ENCODE assay signal across 12 cellular contexts in the genomic region with DNA sequence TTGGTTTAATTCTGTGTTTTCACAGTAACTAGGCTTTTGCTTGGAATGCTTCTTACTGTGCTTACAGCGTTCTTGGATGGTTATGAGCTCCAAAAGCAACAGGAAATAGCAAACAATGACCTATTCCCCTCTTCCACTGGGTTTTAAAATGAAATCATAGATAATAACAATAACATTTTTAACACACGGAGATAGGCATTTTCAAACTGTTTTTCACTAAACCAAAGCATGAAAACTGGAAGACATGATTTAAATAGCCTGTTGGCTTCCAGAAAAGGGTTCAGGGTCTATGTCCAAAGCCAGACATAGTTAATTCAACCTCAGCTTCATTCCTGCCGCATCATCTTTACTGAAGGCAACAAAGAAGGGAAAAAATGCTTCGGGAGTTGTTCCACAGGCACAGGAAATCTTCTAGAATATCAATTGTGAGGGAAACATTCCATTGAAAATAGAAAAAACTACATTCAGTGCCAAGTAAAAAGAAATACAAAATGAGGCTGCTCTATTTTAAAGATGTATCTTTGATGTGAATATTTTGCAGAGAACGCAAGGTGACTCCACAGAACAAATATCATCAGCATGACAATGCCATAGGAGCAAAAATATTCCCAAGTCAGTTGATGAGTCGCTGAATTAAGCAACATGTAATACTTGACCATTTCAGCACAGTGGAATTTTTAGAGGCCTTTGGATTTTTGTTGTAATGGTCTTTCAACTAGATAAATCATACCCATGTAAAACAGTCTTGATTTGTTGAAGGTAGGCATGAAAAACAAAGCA.
DNase-seq lines count a peak whose midpoint lies in the region; TF ChIP-seq lines count a peak whose summit lies in the region.
"Had no signal": no experiment of that assay in that cellular context is flagged by ENCODE, and none has a peak within 500 bp of the region (broad histone marks: within the 10 kb centered on the region; RNA-seq: fewer than 3 reads in every experiment).

No MANE protein-coding gene starts in this region.

- TF ChIP-seq POLR2A in sigmoid colon (IDR thresholded peaks at IDR 0.05), result no peak

- H3K27ac ChIP-seq in sigmoid colon, result peak overlapping the region; percentile 38 to 76 (median 61)

- peaks cover 0 to 21% (median 12%) of the 10 kb centered on the region in 4 donors for H3K4me1 ChIP-seq in sigmoid colon

- no peak for TF ChIP-seq EP300 in sigmoid colon (IDR thresholded peaks at IDR 0.05)

- peaks cover 44 to 97% (median 55%) of the 10 kb centered on the region in 4 donors for H3K36me3 ChIP-seq in sigmoid colon

- H3K4me3 ChIP-seq in astrocyte of the cerebellum (ENCODE audit: low read depth, low read length), result no peak overlapping the region
- H3K4me3 ChIP-seq in sigmoid colon, result no peak overlapping the region
- H3K4me3 ChIP-seq: smooth muscle cell had no signal

- WGBS in sigmoid colon, 2 donors, result 76 to 85% methylated on average over 6 of the region's 6 CpGs

- DNase-seq in EL (peak; percentile 73), astrocyte of the cerebellum (ENCODE audit: low read depth) (peak; percentile 65), glomerular visceral epithelial cell (ENCODE audit: extremely low spot score) (peak; percentile 27), sigmoid colon (no peak), NCI-H82 treated with DMSO at 0.1 percent for 48 hours (lab: John Stamatoyannopoulos, UW; ENCODE audit: unreplicated experiment) (no peak), NCI-H128 (lab: John Stamatoyannopoulos, UW; ENCODE audit: unreplicated experiment) (no peak), DMS 273 treated with DMSO at 0.1 percent for 48 hours (lab: John Stamatoyannopoulos, UW) (no peak), HK-2 (ENCODE audit: unreplicated experiment) (no peak)
- DNase-seq: activated CD4-positive, alpha-beta T cell treated with anti-CD3 and anti-CD28 coated beads for 36 hours; activated naive CD8-positive, alpha-beta T cell treated with anti-CD3 and anti-CD28 coated beads, Interleukin-2, amount 10 ng/mL, durations not matched to agents 7 days and 5 days; NCI-H1694 treated with DMSO at 0.1 percent for 48 hours had no signal

- H3K27me3 ChIP-seq in sigmoid colon, result no peaks in the 10 kb centered on the region

- TF ChIP-seq CTCF in astrocyte of the cerebellum (IDR thresholded peaks at IDR 0.05; ENCODE audit: low read depth, low read length, missing control alignments), result no peak
- TF ChIP-seq CTCF in sigmoid colon (IDR thresholded peaks at IDR 0.05), result no peak

- intact Hi-C loops in sigmoid colon (cut with DNase I), result no loop called here

- no peaks in the 10 kb centered on the region for H3K9me3 ChIP-seq in sigmoid colon

- in situ Hi-C loops in astrocyte of the cerebellum (cut with HindIII; ENCODE audit: low sequenced_read_pairs), result no loop called here

Comparison
In these comparisons a context has a peak if more than half of its experiments do, and no peak if none do; other contexts are left out.
1. DNase-seq: peak in EL (single experiment), astrocyte of the cerebellum (single experiment) and glomerular visceral epithelial cell (single experiment); none in sigmoid colon (single experiment), NCI-H82 treated with DMSO at 0.1 percent for 48 hours (single experiment), NCI-H128 (single experiment), DMS 273 treated with DMSO at 0.1 percent for 48 hours (single experiment) and HK-2 (single experiment).